12 cellular contexts compared by ENCODE assay signal in the genomic region with DNA sequence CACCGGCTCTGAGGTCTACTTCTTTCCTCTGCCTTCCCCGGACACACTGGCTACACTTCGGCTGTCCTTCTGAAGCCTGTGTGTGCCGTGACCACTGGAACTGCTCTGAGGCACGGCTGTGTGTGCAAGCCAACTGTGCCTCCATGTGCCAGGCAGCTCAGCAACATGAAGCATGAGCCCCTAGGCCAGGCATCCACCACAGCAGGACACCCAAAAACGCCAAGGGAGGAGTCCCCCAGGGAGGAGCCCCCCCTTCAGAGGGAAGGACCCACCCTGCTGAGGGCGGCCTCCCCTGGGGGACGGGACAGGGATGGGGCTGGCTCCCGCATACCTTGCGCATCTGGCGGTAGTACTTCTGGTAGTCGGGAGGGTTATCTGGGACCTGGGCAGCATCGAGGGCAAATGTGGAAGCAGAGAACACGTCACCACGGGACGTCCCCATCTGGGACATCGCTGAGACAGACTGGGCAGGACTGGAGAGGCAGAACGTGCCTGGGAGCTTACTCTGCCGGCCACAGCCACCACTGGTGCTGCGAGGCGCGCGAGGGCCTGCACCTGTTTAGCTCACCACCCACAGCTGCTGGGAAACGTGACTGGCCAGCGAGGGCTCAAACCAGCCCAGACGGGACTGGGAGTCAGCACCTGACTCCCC.
"Had no signal": no experiment of that assay in that cellular context is flagged by ENCODE, and none has a peak within 500 bp of the region (broad histone marks: within the 10 kb centered on the region; RNA-seq: fewer than 3 reads in every experiment).

No MANE protein-coding gene starts in this region.

- H3K27me3 ChIP-seq: heart left ventricle, left lung, testis had no signal

- H3K4me1 ChIP-seq: left lung, testis had no signal

- ATAC-seq: activated naive CD4-positive, alpha-beta T cell treated with anti-CD3 and anti-CD28 coated beads, Interleukin-2, amount 50 U/mL, for 72 hours; heart left ventricle; left lung had no signal

- H3K9me3 ChIP-seq: heart left ventricle, left lung, testis had no signal

- DNase-seq: activated CD4-positive, alpha-beta T cell treated with anti-CD3 and anti-CD28 coated beads for 4 hours; activated T-cell treated with anti-CD3 and anti-CD28 coated beads for 4 hours; effector CD4-positive, alpha-beta T cell; stimulated activated CD4-positive, alpha-beta T cell treated with anti-CD3 and anti-CD28 coated beads, Interleukin-2, amount 100 ng/mL, for 24 hours; stimulated activated naive CD4-positive, alpha-beta T cell treated with Interleukin-2 at 50 U/mL for 16 hours; T-helper 1 cell; testis had no signal

- H3K27ac ChIP-seq: heart left ventricle, left lung, SK-N-MC, testis, WERI-Rb-1 had no signal

- H3K4me3 ChIP-seq: heart left ventricle, left lung, SK-N-MC, testis had no signal

- H3K9me3 Mint-ChIP-seq: activated naive CD4-positive, alpha-beta T cell treated with anti-CD3 and anti-CD28 coated beads, Interleukin-2, amount 50 U/mL, for 72 hours had no signal
